Comparison of ENCODE assay signal across 17 cellular contexts in the genomic region with DNA sequence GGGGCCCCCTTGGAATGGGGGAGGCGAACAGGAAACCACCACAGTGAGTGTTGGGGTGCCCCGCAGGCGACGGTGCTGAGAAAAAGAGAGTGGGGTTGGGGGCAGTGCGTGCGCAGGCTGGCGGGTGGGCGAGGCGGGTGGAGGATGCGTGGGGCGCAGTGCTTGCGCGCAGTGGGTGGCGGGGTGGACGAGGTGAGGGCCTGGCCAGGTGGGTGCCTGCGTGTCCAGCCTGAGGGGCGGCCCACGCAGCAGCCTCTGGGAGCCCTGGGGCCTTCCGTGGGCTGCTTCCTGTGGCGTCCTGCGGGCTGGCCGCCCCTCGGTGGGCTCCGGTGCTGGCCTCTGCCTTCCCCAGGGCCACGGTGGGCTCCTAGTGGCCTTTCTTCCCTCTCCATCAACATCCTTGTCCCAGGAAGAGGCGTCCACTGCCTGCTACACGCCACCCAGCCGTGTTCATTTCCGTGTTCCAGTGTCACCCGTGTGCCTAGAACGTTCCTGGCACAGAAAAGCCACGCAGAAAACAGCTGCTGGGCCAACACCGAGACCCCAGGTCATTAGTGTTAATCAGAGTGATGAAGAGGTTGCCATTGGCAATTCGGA. TPM values are rescaled to one million over a fixed set of nuclear protein-coding genes. Genes with fewer than 3 reads are reported as not detected.
A peak's percentile ranks its signal among the peaks of the same experiment; 100 is the strongest.
DNase-seq lines count a peak whose midpoint lies in the region; ATAC-seq and TF ChIP-seq lines count a peak whose summit lies in the region.
"Had no signal": no experiment of that assay in that cellular context is flagged by ENCODE, and none has a peak within 500 bp of the region (broad histone marks: within the 10 kb centered on the region; RNA-seq: fewer than 3 reads in every experiment).

No MANE protein-coding gene starts in this region.

- TF ChIP-seq POLR2A in transverse colon (IDR thresholded peaks at IDR 0.05) = no peak

- H3K4me1 ChIP-seq in endodermal cell (ENCODE audit: control insufficient read depth, insufficient read depth, low read length) = peaks cover 7% of the 10 kb centered on the region
- peaks cover 3% of the 10 kb centered on the region for H3K4me1 ChIP-seq in osteoblast (ENCODE audit: insufficient read depth, low read length)
- peaks cover under 1 to 15% (median 5%) of the 10 kb centered on the region in 4 donors for H3K4me1 ChIP-seq in transverse colon

- H3K4me2 ChIP-seq in osteoblast (ENCODE audit: insufficient read depth, low read length) = no peak overlapping the region
- H3K4me2 ChIP-seq: KMS-11 had no signal

- H3K27ac ChIP-seq in endodermal cell (ENCODE audit: low read depth, low read length) (no peak overlapping the region), osteoblast (ENCODE audit: low read depth, low read length) (no peak overlapping the region), transverse colon (no peak overlapping the region)
- H3K27ac ChIP-seq: KMS-11 had no signal

- H3K9me3 ChIP-seq in endodermal cell (ENCODE audit: control insufficient read depth, low read length) (no peaks in the 10 kb centered on the region), osteoblast (ENCODE audit: low read depth, low read length) (no peaks in the 10 kb centered on the region), transverse colon (no peaks in the 10 kb centered on the region)

- peak; percentile 6 for DNase-seq in WTC11 (ENCODE audit: low spot score)
- DNase-seq in endodermal cell = peak; percentile 29
- DNase-seq in osteoblast (ENCODE audit: insufficient read length, low spot score, missing footprints) = peak; percentile 43
- DNase-seq in transverse colon = peak; percentile 6
- DNase-seq in amygdala (lab: John Stamatoyannopoulos, UW) = no peak
- DNase-seq: ACHN; C1 segment of cervical spinal cord; CD8-positive, alpha-beta memory T cell; H7; NCI-H1436; NCI-H2029; NCI-H69 had no signal

- POLR2A ChIA-PET in WTC11 (lab: Charles Lee) = interaction anchor here (0.6 kb wide), 1 partner anchor 34 kb away, joined by 3 read pairs; no protein-coding TSS in a partner anchor

- H3K27me3 ChIP-seq in endodermal cell (ENCODE audit: control insufficient read depth, insufficient read depth, low read length, poor library complexity, severe bottlenecking) (no peaks in the 10 kb centered on the region), osteoblast (ENCODE audit: insufficient read depth, low read length) (no peaks in the 10 kb centered on the region), transverse colon (no peaks in the 10 kb centered on the region)

- WGBS in endodermal cell (ENCODE audit: insufficient coverage in 1 of 2, insufficient read length in 1 of 2), 2 experiments = 94 to 97% methylated on average over 20 to 34 of the region's 34 CpGs
- WGBS in transverse colon (ENCODE audit: low coverage in 1 of 2), 2 donors = 96% methylated on average over 34 of the region's 34 CpGs; no CpG with 5 or more reads in 1 of the 2 donors

- H3K27me3 Mint-ChIP-seq in WTC11 (ENCODE audit: low read depth) = no peaks in the 10 kb centered on the region; the same call in 1 of the 2 replicates
- H3K27me3 Mint-ChIP-seq in endodermal cell (ENCODE audit: insufficient read depth) = no peaks in the 10 kb centered on the region
- H3K27me3 Mint-ChIP-seq in stimulated activated memory B cell treated with anti-CD40 and anti-IgM and Interleukin-4, amounts not matched to agents 10 μg/mL and 1 μg/mL and 100 μg/mL, for 72 hours = no peaks in the 10 kb centered on the region
- H3K27me3 Mint-ChIP-seq: CD8-positive, alpha-beta memory T cell had no signal

- CTCF ChIA-PET in WTC11 (lab: Charles Lee) = no interaction called here

- H3K4me3 Mint-ChIP-seq in WTC11 = no peak overlapping the region
- H3K4me3 Mint-ChIP-seq in endodermal cell = no peak overlapping the region
- no peak overlapping the region for H3K4me3 Mint-ChIP-seq in stimulated activated memory B cell treated with anti-CD40 and anti-IgM and Interleukin-4, amounts not matched to agents 10 μg/mL and 1 μg/mL and 100 μg/mL, for 72 hours
- H3K4me3 Mint-ChIP-seq: CD8-positive, alpha-beta memory T cell had no signal

- H3K79me2 ChIP-seq in osteoblast (ENCODE audit: insufficient read depth, low read length) = peaks cover 13% of the 10 kb centered on the region

- intact Hi-C loops in transverse colon (cut with DNase I; ENCODE audit: low total_unique reads) = no loop called here

- peaks cover 11% of the 10 kb centered on the region for H3K36me3 ChIP-seq in endodermal cell (ENCODE audit: control insufficient read depth, insufficient read depth, low read length)
- no peaks in the 10 kb centered on the region for H3K36me3 ChIP-seq in osteoblast (ENCODE audit: insufficient read depth, low read length)
- H3K36me3 ChIP-seq in transverse colon = no peaks in the 10 kb centered on the region

- no peaks in the 10 kb centered on the region for H3K9me3 Mint-ChIP-seq in WTC11
- H3K9me3 Mint-ChIP-seq in endodermal cell = no peaks in the 10 kb centered on the region
- no peaks in the 10 kb centered on the region for H3K9me3 Mint-ChIP-seq in stimulated activated memory B cell treated with anti-CD40 and anti-IgM and Interleukin-4, amounts not matched to agents 10 μg/mL and 1 μg/mL and 100 μg/mL, for 72 hours
- H3K9me3 Mint-ChIP-seq: CD8-positive, alpha-beta memory T cell had no signal

- H3K27ac Mint-ChIP-seq in WTC11 = peak overlapping the region; percentile 78
- no peak overlapping the region for H3K27ac Mint-ChIP-seq in endodermal cell
- H3K27ac Mint-ChIP-seq in stimulated activated memory B cell treated with anti-CD40 and anti-IgM and Interleukin-4, amounts not matched to agents 10 μg/mL and 1 μg/mL and 100 μg/mL, for 72 hours = no peak overlapping the region

- H4K20me1 ChIP-seq in osteoblast (ENCODE audit: insufficient read depth, low read length) = peaks cover 11% of the 10 kb centered on the region

- no peak overlapping the region for H2AFZ ChIP-seq in osteoblast (ENCODE audit: low read length)

- TF ChIP-seq CTCF in WTC11 (IDR thresholded peaks at IDR 0.05) = no peak
- TF ChIP-seq CTCF in endodermal cell (conservative IDR thresholded peaks at IDR 0.05) = no peak
- no peak for TF ChIP-seq CTCF in osteoblast (IDR thresholded peaks at IDR 0.05; ENCODE audit: extremely low read depth, low read depth, low read length)
- TF ChIP-seq CTCF in transverse colon (IDR thresholded peaks at IDR 0.05) = no peak

- H3K4me3 ChIP-seq in endodermal cell (ENCODE audit: low read length) (no peak overlapping the region), osteoblast (ENCODE audit: insufficient read depth, low read length) (no peak overlapping the region), transverse colon (no peak overlapping the region)

- peaks cover 69% of the 10 kb centered on the region for H3K4me1 Mint-ChIP-seq in WTC11
- H3K4me1 Mint-ChIP-seq in endodermal cell = peaks cover 41% of the 10 kb centered on the region
- H3K4me1 Mint-ChIP-seq in stimulated activated memory B cell treated with anti-CD40 and anti-IgM and Interleukin-4, amounts not matched to agents 10 μg/mL and 1 μg/mL and 100 μg/mL, for 72 hours = peaks cover 28% of the 10 kb centered on the region

- H3K36me3 Mint-ChIP-seq in WTC11 (no peaks in the 10 kb centered on the region; the same call in 1 of the 2 replicates), endodermal cell (ENCODE audit: low read depth) (peaks cover 17% of the 10 kb centered on the region)
- peaks cover 25% of the 10 kb centered on the region for H3K36me3 Mint-ChIP-seq in stimulated activated memory B cell treated with anti-CD40 and anti-IgM and Interleukin-4, amounts not matched to agents 10 μg/mL and 1 μg/mL and 100 μg/mL, for 72 hours

- H3K9ac ChIP-seq in endodermal cell (ENCODE audit: extremely low read depth, low read length, poor library complexity, severe bottlenecking) = no peak overlapping the region
- H3K9ac ChIP-seq: KMS-11 had no signal

- ATAC-seq in WTC11 (no peak), GM19328 (IDR thresholded peaks at IDR 0.05; ENCODE audit: unreplicated experiment) (no peak)
- ATAC-seq in stimulated activated memory B cell treated with anti-CD40 and anti-IgM and Interleukin-4, amounts not matched to agents 10 μg/mL and 1 μg/mL and 100 μg/mL, for 72 hours = no peak
- ATAC-seq: Panc1, Right ventricle myocardium inferior had no signal

- no peak for TF ChIP-seq EP300 in transverse colon (IDR thresholded peaks at IDR 0.05; ENCODE audit: low read depth)

- in situ Hi-C loops in transverse colon (cut with MboI; ENCODE audit: low pct_ligation_motif_present in 1 of 4, low pct_unique_long_range_greater_than_20kb in 1 of 4, low sequenced_read_pairs in 3 of 4) = loop anchor here in 1 of 4 donors (10.0 kb wide), 1 partner anchor 62 kb away; no protein-coding TSS in a partner anchor

TF ChIP-seq in WTC11, 78 proteins besides CTCF, POLR2A, EP300 and RAD21 (continues in another document):
- TF ChIP-seq MXD4 (CRISPR knock-in tag; IDR thresholded peaks at IDR 0.05; ENCODE audit: borderline replicate concordance) (no peak), TCF7 (CRISPR knock-in tag; IDR thresholded peaks at IDR 0.05; ENCODE audit: low read depth) (no peak), ZNF121 (CRISPR knock-in tag; IDR thresholded peaks at IDR 0.05) (no peak), ZNF317 (CRISPR knock-in tag; IDR thresholded peaks at IDR 0.05; ENCODE audit: borderline replicate concordance, low read depth) (no peak), JAZF1 (CRISPR knock-in tag; IDR thresholded peaks at IDR 0.05) (no peak), ESRRA (CRISPR knock-in tag; IDR thresholded peaks at IDR 0.05; ENCODE audit: borderline replicate concordance) (no peak), FOXJ3 (CRISPR knock-in tag; IDR thresholded peaks at IDR 0.05; ENCODE audit: borderline replicate concordance) (no peak)
- TF ChIP-seq, protein P1, sequence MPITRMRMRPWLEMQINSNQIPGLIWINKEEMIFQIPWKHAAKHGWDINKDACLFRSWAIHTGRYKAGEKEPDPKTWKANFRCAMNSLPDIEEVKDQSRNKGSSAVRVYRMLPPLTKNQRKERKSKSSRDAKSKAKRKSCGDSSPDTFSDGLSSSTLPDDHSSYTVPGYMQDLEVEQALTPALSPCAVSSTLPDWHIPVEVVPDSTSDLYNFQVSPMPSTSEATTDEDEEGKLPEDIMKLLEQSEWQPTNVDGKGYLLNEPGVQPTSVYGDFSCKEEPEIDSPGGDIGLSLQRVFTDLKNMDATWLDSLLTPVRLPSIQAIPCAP (CRISPR knock-in tag; IDR thresholded peaks at IDR 0.05) = no peak

RNA-seq across cellular contexts. Expression of a gene that starts 7.1 kb away (rescaled TPM):
- 100 to 133 TPM (median 126 TPM) in 3 replicates for total RNA-seq in WTC11 (2021)
- 100 to 1,000 TPM; 122 to 140 TPM for total RNA-seq in endodermal cell
- polyA plus RNA-seq in endodermal cell (2013, experiment 1 of 2) = 32.6 TPM
- 30.0 TPM for polyA plus RNA-seq in endodermal cell (2013, experiment 2 of 2)
- 7.6 and 7.7 TPM in 2 replicates for total RNA-seq in osteoblast
- 10 to 100 TPM; 10.2 to 17.5 (median 13.3) TPM for total RNA-seq in transverse colon

Comparison
In these comparisons a context has a peak if more than half of its experiments do, and no peak if none do; other contexts are left out.
1. DNase-seq: peak in WTC11 (single experiment), endodermal cell (single experiment), osteoblast (single experiment) and transverse colon (single experiment); none in amygdala (0 of 56).